7 cellular contexts compared by ENCODE assay signal in genomic region chr19:53394974-53395839, GRCh38. TPM values are rescaled to one million over a fixed set of nuclear protein-coding genes. Genes with fewer than 3 reads are reported as not detected.
DNase-seq lines count a peak whose midpoint lies in the region; ATAC-seq, FAIRE-seq and TF ChIP-seq lines count a peak whose summit lies in the region.

TSS of gene ZNF765 (plus strand) at chr19:53395149. CDS start at chr19:53398016, 2,867 bp downstream.

- H3K4me2 ChIP-seq in GM12878 (ENCODE audit: control insufficient read depth, insufficient read depth), result peak within 1 kb of the TSS; percentile 69

- 0 out of 2 replicates have a peak, but pooled peaks have one; percentile 16 for TF ChIP-seq RAD21 in GM12878 (IDR thresholded peaks at IDR 0.05; ENCODE audit: insufficient read depth, low read depth, low read length)

- CTCF ChIA-PET in GM12878 (lab: Yijun Ruan, JAX), result interaction anchor here (1.3 kb wide), 1 partner anchor 29 kb away, joined by 4 read pairs; no protein-coding TSS in a partner anchor

- H3K9ac ChIP-seq in GM12878 (ENCODE audit: control insufficient read depth, insufficient read depth, low read length), result peak within 1 kb of the TSS; percentile 88

- no peaks in the 10 kb centered on the region for H3K27me3 ChIP-seq in GM12878 (replicated peaks in 1 of 2; ENCODE audit: control insufficient read depth in 2 of 2, insufficient read depth in 2 of 2, low read length in 1 of 2)

- RAD21 ChIA-PET in GM12878 (lab: Charles Lee; ENCODE audit: unreplicated experiment), result interaction anchor here (0.7 kb wide), 1 partner anchor 30 kb away, joined by 3 read pairs; no protein-coding TSS in a partner anchor

- WGBS in GM12878 (ENCODE audit: insufficient coverage, insufficient replicate concordance, low lambda C conversion rate, missing lambda C conversion rate), result under 1% methylated on average over 45 of the region's 58 CpGs

- peak; percentile 85 for TF ChIP-seq POLR2A in GM12878 (IDR thresholded peaks at IDR 0.05; ENCODE audit: low read depth, low read length)

- no TSS peak for BruUV-seq in GM12878 (replicated peaks; lab: Mats Ljungman, UMichigan)

- DNase-seq in GM18507 (ENCODE audit: extremely low spot score, insufficient read length, low read depth), result peak; percentile 86
- DNase-seq in NCI-H2029 treated with DMSO at 0.1 percent for 48 hours (lab: John Stamatoyannopoulos, UW), result peak; percentile 54
- DNase-seq in T1000 (lab: John Stamatoyannopoulos, UW), result peak; percentile 89
- DNase-seq in GM12878 (ENCODE audit: low read depth, low spot score), result peak; percentile 55
- peak; percentile 52 for DNase-seq in iPS DF 19.7 (ENCODE audit: low read depth, low spot score)
- peak; percentile 97 for DNase-seq in sciatic nerve (ENCODE audit: low spot score)

- TF ChIP-seq EP300 in GM12878 (IDR thresholded peaks at IDR 0.05; ENCODE audit: borderline replicate concordance in 1 of 2, control insufficient read depth in 1 of 2, low read depth in 2 of 2, low read length in 2 of 2), result no peak

- POLR2A ChIA-PET in GM12878 (lab: Charles Lee), result interaction anchor here (0.6 kb wide), 1 partner anchor 1475 kb away, joined by 4 read pairs; no protein-coding TSS in a partner anchor

- peaks cover 0 to 10% of the 10 kb centered on the region in 2 experiments; a peak in 3 of 4 replicates for H3K36me3 ChIP-seq in GM12878 (ENCODE audit: control insufficient read depth in 2 of 2, insufficient read depth in 2 of 2, low read length in 1 of 2)

- H4K20me1 ChIP-seq in GM12878 (ENCODE audit: control insufficient read depth, insufficient read depth), result no peaks in the 10 kb centered on the region

- peak; percentile 79 for FAIRE-seq in GM18507 (lab: Jason Lieb, UNC)
- FAIRE-seq in GM12878 (lab: Jason Lieb, UNC), result peak; percentile 91

- in situ Hi-C loops in GM12878 (cut with MboI), result no loop called here

- no peaks in the 10 kb centered on the region for H3K4me1 ChIP-seq in GM12878 (ENCODE audit: control insufficient read depth, insufficient read depth, low read length)

- H3K27ac ChIP-seq in GM12878 (ENCODE audit: control insufficient read depth, insufficient read depth), result peak within 1 kb of the TSS; percentile 77

- peak; percentile 38 to 52 (median 48); a peak in 5 of 6 replicates for TF ChIP-seq CTCF in GM12878 (IDR thresholded peaks at IDR 0.05 in 2 of 3, conservative IDR thresholded peaks at IDR 0.05 in 1 of 3; ENCODE audit: control insufficient read depth in 2 of 3, extremely low read depth in 1 of 3, insufficient read depth in 1 of 3, low read depth in 3 of 3, low read length in 3 of 3)

- ATAC-seq in HG02970 (IDR thresholded peaks at IDR 0.05; ENCODE audit: low FRiP score, unreplicated experiment) (peak; percentile 86), GM12878 (peak; percentile 99), sciatic nerve (peak; percentile 100)

- H2AFZ ChIP-seq in GM12878 (ENCODE audit: control insufficient read depth, low read depth, low read length), result peak within 1 kb of the TSS; percentile 80

- peaks cover 8% of the 10 kb centered on the region for H3K79me2 ChIP-seq in GM12878 (ENCODE audit: control insufficient read depth, insufficient read depth, low read length)

- peaks cover under 1% of the 10 kb centered on the region; the same call in 2 of the 3 replicates for H3K9me3 ChIP-seq in GM12878 (replicated peaks; ENCODE audit: control insufficient read depth, insufficient read depth, low read length)

- SMC1A ChIA-PET in GM12878 (lab: Charles Lee; ENCODE audit: uncharacterized antibody, unreplicated experiment), result no interaction called here

- intact Hi-C loops in GM12878 (cut with micrococcal nuclease; ENCODE audit: unreplicated experiment), result no loop called here
- intact Hi-C loops in sciatic nerve (cut with DNase I), result no loop called here

- peak within 1 kb of the TSS; percentile 97 for H3K4me3 ChIP-seq in GM12878

TF ChIP-seq in GM12878, 131 proteins besides CTCF, POLR2A, EP300 and RAD21 (continues in another document):
- TF ChIP-seq POU2F2 (IDR thresholded peaks at IDR 0.05; ENCODE audit: borderline replicate concordance, low read depth, low read length) (0 out of 3 replicates have a peak, but pooled peaks have one; percentile 10), CBX5 (IDR thresholded peaks at IDR 0.05; ENCODE audit: low read depth) (0 out of 2 replicates have a peak, but pooled peaks have one; percentile 5), IKZF1 (conservative IDR thresholded peaks at IDR 0.05) (peak; percentile 36; the same call in 1 of the 2 replicates), EZH2 (IDR thresholded peaks at IDR 0.05; ENCODE audit: borderline replicate concordance, control insufficient read depth, low read depth, low read length) (no peak), RAD51 (IDR thresholded peaks at IDR 0.05) (no peak), E2F4 (IDR thresholded peaks at IDR 0.05; ENCODE audit: low read depth, low read length) (peak; percentile 52; the same call in 1 of the 2 replicates), ZNF622 (IDR thresholded peaks at IDR 0.05) (no peak), ATF7 (IDR thresholded peaks at IDR 0.05; ENCODE audit: low read depth) (peak; percentile 56; the same call in 1 of the 2 replicates), TAF1 (IDR thresholded peaks at IDR 0.05; ENCODE audit: borderline replicate concordance, low read depth, low read length) (peak; percentile 32; the same call in 1 of the 2 replicates), YBX1 (IDR thresholded peaks at IDR 0.05) (no peak), NBN (IDR thresholded peaks at IDR 0.05) (0 out of 2 replicates have a peak, but pooled peaks have one; percentile 28), ZNF217 (IDR thresholded peaks at IDR 0.05) (no peak), ATF2 (IDR thresholded peaks at IDR 0.05; ENCODE audit: low read length) (no peak), PML (IDR thresholded peaks at IDR 0.05; ENCODE audit: low read length) (0 out of 2 replicates have a peak, but pooled peaks have one; percentile 35), POLR2AphosphoS2 (IDR thresholded peaks at IDR 0.05; ENCODE audit: low read depth, low read length) (peak; percentile 79), NRF1 (conservative IDR thresholded peaks at IDR 0.05; ENCODE audit: low read depth, low read length) (peak; percentile 80), RB1 (IDR thresholded peaks at IDR 0.05; ENCODE audit: borderline replicate concordance) (no peak), BRCA1 (IDR thresholded peaks at IDR 0.05; ENCODE audit: low read depth, low read length) (no peak), MTA2 (IDR thresholded peaks at IDR 0.05; ENCODE audit: low read depth) (peak; percentile 12; the same call in 1 of the 2 replicates), CHD4 (IDR thresholded peaks at IDR 0.05) (no peak), LARP7 (IDR thresholded peaks at IDR 0.05) (0 out of 2 replicates have a peak, but pooled peaks have one; percentile 25), BHLHE40 (IDR thresholded peaks at IDR 0.05; ENCODE audit: borderline replicate concordance in 1 of 2, low read depth in 2 of 2, low read length in 1 of 2) (peak in 1 of 2 experiments; percentile 51; a peak in 2 of 4 replicates), MTA3 (IDR thresholded peaks at IDR 0.05; ENCODE audit: borderline replicate concordance, low read length) (no peak), JUND (IDR thresholded peaks at IDR 0.05; ENCODE audit: low read depth, low read length) (peak; percentile 46; the same call in 1 of the 2 replicates), BCL11A (IDR thresholded peaks at IDR 0.05; ENCODE audit: low read depth, low read length) (no peak), FOXM1 (IDR thresholded peaks at IDR 0.05; ENCODE audit: low read depth, low read length) (no peak), JUNB (IDR thresholded peaks at IDR 0.05) (no peak)

RNA-seq across cellular contexts. Expression of gene ZNF765, which starts in this region (rescaled TPM):
- 102 and 107 TPM in 2 replicates for total RNA-seq in GM12878 (2013; cell fraction: nucleolus; rRNA removed)
- total RNA-seq in GM12878 (2014; rRNA removed) (8.0 and 8.7 TPM in 2 replicates), GM12878 (2014; rRNA removed; fragmentation: Illumina TruSeq; extraction: Trizol) (12.6 and 13.4 TPM in 2 replicates), GM12878 (2021) (6.3 and 7.9 TPM in 2 replicates), sciatic nerve (17.1 TPM)
- polyA plus RNA-seq in GM12878 (2011; ENCODE audit: low read depth), result 5.0 TPM
- polyA plus RNA-seq in GM12878 (2011; rRNA removed) (12.7 and 17.1 TPM in 2 replicates), GM12878 (2014; fragmentation: Illumina TruSeq; extraction: Trizol) (5.7 and 7.4 TPM in 2 replicates), GM12878 (2014; fragmentation: Nextera tagmentation; extraction: Ambion mirVana) (1 to 10 TPM; 2.9 to 4.2 TPM), GM12878 (2014; rRNA removed) (3.9 and 4.5 TPM in 2 replicates), GM12878 (2016; fragmentation: Nextera tagmentation; extraction: Ambion mirVana) (1 to 10 TPM; 7.6 to 9.4 TPM)
- 6.3 and 6.9 TPM in 2 replicates for polyA plus RNA-seq in GM12878 (2011; cell fraction: cytosol; rRNA removed)
- polyA plus RNA-seq in GM12878 (2011; cell fraction: nucleus; rRNA removed), result 27.1 and 36.9 TPM in 2 replicates
- polyA plus RNA-seq in GM12878 (2012), result 6.1 and 6.3 TPM in 2 replicates
- 20.0 and 30.8 TPM in 2 replicates for polyA minus RNA-seq in GM12878 (2011; rRNA and poly(A)+ RNA removed)
- 5.5 and 6.1 TPM in 2 replicates for polyA minus RNA-seq in GM12878 (2011; cell fraction: cytosol; rRNA and poly(A)+ RNA removed)
- 16.6 and 19.3 TPM in 2 replicates for polyA minus RNA-seq in GM12878 (2011; cell fraction: nucleus; rRNA and poly(A)+ RNA removed)

Comparison
In these comparisons a context has a peak if more than half of its experiments do, and no peak if none do; other contexts are left out.
1. Peak in every context shown above with its lines: DNase-seq, ATAC-seq, H3K4me3 ChIP-seq and H3K27ac ChIP-seq.